In genomic region chr21:35468991-35469390, GRCh38 we compare ENCODE assay signal across 28 cellular contexts.
"Had no signal": no experiment of that assay in that cellular context is flagged by ENCODE, and none has a peak within 500 bp of the region (broad histone marks: within the 10 kb centered on the region; RNA-seq: fewer than 3 reads in every experiment).

No MANE protein-coding gene starts in this region.

- H3K27ac ChIP-seq: body of pancreas, Peyer's patch, RWPE1 had no signal

- H3K36me3 ChIP-seq: Peyer's patch had no signal

- H3K4me3 Mint-ChIP-seq: activated CD8-positive, alpha-beta T cell treated with anti-CD3 and anti-CD28 coated beads, Interleukin-2, amount 10 ng/mL, durations not matched to agents 7 days and 5 days; activated naive CD8-positive, alpha-beta T cell treated with anti-CD3 and anti-CD28 coated beads, Interleukin-2, amount 10 ng/mL, durations not matched to agents 7 days and 5 days; central memory CD8-positive, alpha-beta T cell; T-helper 17 cell; WTC11 had no signal

- H3K27ac Mint-ChIP-seq: activated CD8-positive, alpha-beta T cell treated with anti-CD3 and anti-CD28 coated beads, Interleukin-2, amount 10 ng/mL, durations not matched to agents 7 days and 5 days; activated naive CD8-positive, alpha-beta T cell treated with anti-CD3 and anti-CD28 coated beads, Interleukin-2, amount 10 ng/mL, durations not matched to agents 7 days and 5 days; T-helper 17 cell; WTC11 had no signal

- ATAC-seq: activated CD8-positive, alpha-beta T cell treated with anti-CD3 and anti-CD28 coated beads, Interleukin-2, amount 10 ng/mL, durations not matched to agents 7 days and 5 days; body of pancreas; T-helper 17 cell; WTC11 had no signal

- H3K9me3 Mint-ChIP-seq: central memory CD8-positive, alpha-beta T cell had no signal

- DNase-seq: activated CD4-positive, alpha-beta T cell treated with anti-CD3 and anti-CD28 coated beads for 48 hours; activated CD4-positive, alpha-beta T cell treated with anti-CD3 and anti-CD28 coated beads, Interleukin-2, amount 50 U/mL, for 4 hours; activated CD4-positive, CD25-positive, alpha-beta regulatory T cell treated with anti-CD3 and anti-CD28 coated beads, Interleukin-2, amount 50 U/mL, for 72 hours; activated CD8-positive, alpha-beta memory T cell treated with anti-CD3 and anti-CD28 coated beads, Interleukin-2, amount 50 U/mL, for 48 hours; activated CD8-positive, alpha-beta T cell treated with anti-CD3 and anti-CD28 coated beads, Interleukin-2, amount 10 ng/mL, durations not matched to agents 7 days and 5 days; activated naive CD4-positive, alpha-beta T cell treated with anti-CD3 and anti-CD28 coated beads, Interleukin-2, amount 50 U/mL, for 16 hours; activated naive CD8-positive, alpha-beta T cell treated with anti-CD3 and anti-CD28 coated beads, Interleukin-2, amount 10 ng/mL, durations not matched to agents 7 days and 5 days; activated T-cell treated with anti-CD3 and anti-CD28 coated beads, Interleukin-2, amount 50 U/mL, for 1 hour; aorta; body of pancreas; Karpas-422; MM.1S; NCI-H1105; NCI-H1436; NCI-H187; NCI-H2081; NCI-H510A treated with DMSO at 0.1 percent for 48 hours; NCI-H69; NK-92 treated with Interleukin-12 subunit alpha and Interleukin-12 subunit beta, amount 100 ng/mL, for 24 hours; OCI-M1; Peyer's patch; SHP77 treated with DMSO at 0.1 percent for 48 hours; T-helper 17 cell; T-helper 9 cell had no signal

- FAIRE-seq: bronchial epithelial cell had no signal

- H3K4me1 ChIP-seq: body of pancreas, Peyer's patch had no signal

- H3K27me3 ChIP-seq: body of pancreas, Peyer's patch had no signal

- H3K27me3 Mint-ChIP-seq: activated naive CD8-positive, alpha-beta T cell treated with anti-CD3 and anti-CD28 coated beads, Interleukin-2, amount 10 ng/mL, durations not matched to agents 7 days and 5 days had no signal

- H3K4me1 Mint-ChIP-seq: central memory CD8-positive, alpha-beta T cell had no signal

- H3K9me3 ChIP-seq: body of pancreas, Peyer's patch had no signal

- H3K4me3 ChIP-seq: body of pancreas, Peyer's patch had no signal
